Comparison of ENCODE assay signal across 11 cellular contexts in genomic region chr7:143492043-143492471, GRCh38. TPM values are rescaled to one million over a fixed set of nuclear protein-coding genes. Genes with fewer than 3 reads are reported as not detected.
A peak's percentile ranks its signal among the peaks of the same experiment; 100 is the strongest.
DNase-seq lines count a peak whose midpoint lies in the region; ATAC-seq and TF ChIP-seq lines count a peak whose summit lies in the region.
"Had no signal": no experiment of that assay in that cellular context is flagged by ENCODE, and none has a peak within 500 bp of the region (broad histone marks: within the 10 kb centered on the region; RNA-seq: fewer than 3 reads in every experiment).

No MANE protein-coding gene starts in this region.

- no peaks in the 10 kb centered on the region for H3K36me3 ChIP-seq in suprapubic skin
- H3K36me3 ChIP-seq: cardiac muscle cell had no signal

- peaks cover 14% of the 10 kb centered on the region for H3K4me1 Mint-ChIP-seq in activated naive CD4-positive, alpha-beta T cell treated with anti-CD3 and anti-CD28 coated beads, Interleukin-2, amount 10 ng/mL, durations not matched to agents 7 days and 5 days

- H3K27me3 ChIP-seq in foreskin keratinocyte (no peaks in the 10 kb centered on the region), suprapubic skin (no peaks in the 10 kb centered on the region)
- H3K27me3 ChIP-seq: cardiac muscle cell had no signal

- H3K27me3 Mint-ChIP-seq in activated naive CD4-positive, alpha-beta T cell treated with anti-CD3 and anti-CD28 coated beads, Interleukin-2, amount 10 ng/mL, durations not matched to agents 7 days and 5 days, result no peaks in the 10 kb centered on the region
- H3K27me3 Mint-ChIP-seq: CD4-positive, alpha-beta T cell had no signal

- ATAC-seq in activated naive CD4-positive, alpha-beta T cell treated with anti-CD3 and anti-CD28 coated beads, Interleukin-2, amount 50 U/mL, for 72 hours, result peak; percentile 67 to 76
- peak; percentile 93 for ATAC-seq in foreskin keratinocyte
- ATAC-seq in HG03159 (IDR thresholded peaks at IDR 0.05; ENCODE audit: unreplicated experiment), result no peak
- ATAC-seq: left colon had no signal

- no peak for DNase-seq in activated naive CD4-positive, alpha-beta T cell treated with anti-CD3 and anti-CD28 coated beads, Interleukin-2, amount 50 U/mL, for 72 hours (ENCODE audit: low spot score in 2 of 2)
- no peak for DNase-seq in activated naive CD4-positive, alpha-beta T cell treated with anti-CD3 and anti-CD28 coated beads, Interleukin-2, amount 10 ng/mL, durations not matched to agents 7 days and 5 days
- DNase-seq in T1000 (lab: John Stamatoyannopoulos, UW) (peak; percentile 3), foreskin keratinocyte (peak; percentile 57 to 81), suprapubic skin (ENCODE audit: low spot score in 2 of 2) (no peak), NCI-H1930 (lab: John Stamatoyannopoulos, UW) (no peak), NCI-H2081 (lab: John Stamatoyannopoulos, UW) (no peak)
- DNase-seq: CD4-positive, alpha-beta T cell; left colon had no signal

- 59% methylated on average over 2 of the region's 2 CpGs for WGBS in suprapubic skin

- no peaks in the 10 kb centered on the region for H3K9me3 Mint-ChIP-seq in activated naive CD4-positive, alpha-beta T cell treated with anti-CD3 and anti-CD28 coated beads, Interleukin-2, amount 50 U/mL, for 72 hours
- H3K9me3 Mint-ChIP-seq in activated naive CD4-positive, alpha-beta T cell treated with anti-CD3 and anti-CD28 coated beads, Interleukin-2, amount 10 ng/mL, durations not matched to agents 7 days and 5 days, result no peaks in the 10 kb centered on the region
- H3K9me3 Mint-ChIP-seq: CD4-positive, alpha-beta T cell had no signal

- CTCF ChIA-PET in activated naive CD4-positive, alpha-beta T cell treated with anti-CD3 and anti-CD28 coated beads, Interleukin-2, amount 10 ng/mL, durations not matched to agents 7 days and 5 days (lab: Charles Lee), result interaction anchor here (1.3 kb wide), 1 partner anchor 636 kb away, joined by 3 read pairs; no protein-coding TSS in a partner anchor

- H3K27ac ChIP-seq in foreskin keratinocyte, result peak overlapping the region; percentile 54
- H3K27ac ChIP-seq in suprapubic skin, result peak overlapping the region; percentile 62
- H3K27ac ChIP-seq: cardiac muscle cell had no signal

- no peak for TF ChIP-seq POLR2A in suprapubic skin (IDR thresholded peaks at IDR 0.05)

- no peak for TF ChIP-seq EP300 in suprapubic skin (IDR thresholded peaks at IDR 0.05)

- H3K27ac Mint-ChIP-seq in activated naive CD4-positive, alpha-beta T cell treated with anti-CD3 and anti-CD28 coated beads, Interleukin-2, amount 50 U/mL, for 72 hours, result peak overlapping the region in 1 of 2 donors; percentile 27
- H3K27ac Mint-ChIP-seq in activated naive CD4-positive, alpha-beta T cell treated with anti-CD3 and anti-CD28 coated beads, Interleukin-2, amount 10 ng/mL, durations not matched to agents 7 days and 5 days, result no peak overlapping the region
- H3K27ac Mint-ChIP-seq: CD4-positive, alpha-beta T cell had no signal

- H3K4me3 ChIP-seq in suprapubic skin, result no peak overlapping the region
- H3K4me3 ChIP-seq: cardiac muscle cell had no signal

- H3K4me3 Mint-ChIP-seq in activated naive CD4-positive, alpha-beta T cell treated with anti-CD3 and anti-CD28 coated beads, Interleukin-2, amount 10 ng/mL, durations not matched to agents 7 days and 5 days, result no peak overlapping the region
- H3K4me3 Mint-ChIP-seq: CD4-positive, alpha-beta T cell had no signal

- H3K36me3 Mint-ChIP-seq in activated naive CD4-positive, alpha-beta T cell treated with anti-CD3 and anti-CD28 coated beads, Interleukin-2, amount 50 U/mL, for 72 hours, result peaks cover 0 to 8% of the 10 kb centered on the region in 2 donors
- no peaks in the 10 kb centered on the region for H3K36me3 Mint-ChIP-seq in activated naive CD4-positive, alpha-beta T cell treated with anti-CD3 and anti-CD28 coated beads, Interleukin-2, amount 10 ng/mL, durations not matched to agents 7 days and 5 days

- peak; percentile 14 for TF ChIP-seq CTCF in foreskin keratinocyte (conservative IDR thresholded peaks at IDR 0.05)
- no peak for TF ChIP-seq CTCF in suprapubic skin (IDR thresholded peaks at IDR 0.05)

- H3K9me3 ChIP-seq in suprapubic skin, result no peaks in the 10 kb centered on the region

- peaks cover 22% of the 10 kb centered on the region for H3K4me1 ChIP-seq in foreskin keratinocyte
- H3K4me1 ChIP-seq in suprapubic skin, result peaks cover 27% of the 10 kb centered on the region

RNA-seq across cellular contexts. Expression of gene TAS2R41, which starts 14.4 kb away (rescaled TPM):
- not detected for total RNA-seq in activated naive CD4-positive, alpha-beta T cell treated with anti-CD3 and anti-CD28 coated beads, Interleukin-2, amount 50 U/mL, for 72 hours
- total RNA-seq in foreskin keratinocyte (not detected in 2 replicates), suprapubic skin (not detected)
- not detected in 2 replicates for polyA plus RNA-seq in foreskin keratinocyte
- total RNA-seq: cardiac muscle cell, left colon had no signal
- polyA plus RNA-seq: cardiac muscle cell had no signal

RNA-seq across cellular contexts. Expression of gene TAS2R60, which starts 48.8 kb away (rescaled TPM):
- not detected for total RNA-seq in activated naive CD4-positive, alpha-beta T cell treated with anti-CD3 and anti-CD28 coated beads, Interleukin-2, amount 50 U/mL, for 72 hours
- not detected in 2 replicates for total RNA-seq in foreskin keratinocyte
- polyA plus RNA-seq in foreskin keratinocyte, result not detected in 2 replicates
- not detected for total RNA-seq in suprapubic skin
- total RNA-seq: cardiac muscle cell, left colon had no signal
- polyA plus RNA-seq: cardiac muscle cell had no signal

Comparison
In these comparisons a context has a peak if more than half of its experiments do, and no peak if none do; other contexts are left out.
1. DNase-seq: peak in T1000 (single experiment) and foreskin keratinocyte (2 of 2); none in activated naive CD4-positive, alpha-beta T cell treated with anti-CD3 and anti-CD28 coated beads, Interleukin-2, amount 50 U/mL, for 72 hours (0 of 2), activated naive CD4-positive, alpha-beta T cell treated with anti-CD3 and anti-CD28 coated beads, Interleukin-2, amount 10 ng/mL, durations not matched to agents 7 days and 5 days (single experiment), suprapubic skin (0 of 2), NCI-H1930 (0 of 2) and NCI-H2081 (0 of 2).